Comparison of ENCODE assay signal across 1 cellular context in genomic region chr6:121934461-121934860, GRCh38.
TF ChIP-seq lines count a peak whose summit lies in the region.

No MANE protein-coding gene starts in this region.

TF ChIP-seq in HepG2, 621 proteins besides CTCF, POLR2A, EP300 and RAD21 (continued from another document):
- TF ChIP-seq ZNF609 (CRISPR knock-in tag; IDR thresholded peaks at IDR 0.05; ENCODE audit: borderline replicate concordance) (no peak), DBP (CRISPR knock-in tag; IDR thresholded peaks at IDR 0.05; ENCODE audit: not compliant biosample characterization) (no peak)
